In genomic region chr11:70111269-70112016, GRCh38 we compare ENCODE assay signal across 10 cellular contexts. TPM values are rescaled to one million over a fixed set of nuclear protein-coding genes. Genes with fewer than 3 reads are reported as not detected.
DNase-seq lines count a peak whose midpoint lies in the region; ATAC-seq, FAIRE-seq and TF ChIP-seq lines count a peak whose summit lies in the region.
"Had no signal": no experiment of that assay in that cellular context is flagged by ENCODE, and none has a peak within 500 bp of the region (broad histone marks: within the 10 kb centered on the region; RNA-seq: fewer than 3 reads in every experiment).

No MANE protein-coding gene starts in this region.

- H3K9me3 ChIP-seq in adrenal gland (replicated peaks in 1 of 3) (no peaks in the 10 kb centered on the region), left lung (no peaks in the 10 kb centered on the region)

- 51 to 58% (median 56%) methylated on average over 28 to 29 of the region's 29 CpGs for WGBS in adrenal gland, 4 donors

- H3K36me3 ChIP-seq in adrenal gland (replicated peaks in 1 of 2) (no peaks in the 10 kb centered on the region), left lung (no peaks in the 10 kb centered on the region)

- TF ChIP-seq POLR2A in adrenal gland (IDR thresholded peaks at IDR 0.05), result no peak

- H3K27me3 ChIP-seq in adrenal gland (no peaks in the 10 kb centered on the region), left lung (no peaks in the 10 kb centered on the region)

- peak overlapping the region in 1 of 5 donors; percentile 35 for H3K27ac ChIP-seq in adrenal gland
- H3K27ac ChIP-seq in left lung, result no peak overlapping the region

- FAIRE-seq in HTR-8/SVneo (lab: Jason Lieb, UNC), result peak; percentile 82

- intact Hi-C loops in adrenal gland (cut with DNase I), result no loop called here
- intact Hi-C loops in left lung (cut with DNase I), result no loop called here

- H3K4me1 ChIP-seq in adrenal gland (replicated peaks in 1 of 2) (no peaks in the 10 kb centered on the region), left lung (no peaks in the 10 kb centered on the region)

- peak; percentile 55 for DNase-seq in AG08395 (ENCODE audit: low spot score)
- peak; percentile 78 for DNase-seq in HTR-8/SVneo (ENCODE audit: insufficient read length, low spot score)
- peak in 5 of 7 donors; percentile 28 to 57 (median 43) for DNase-seq in adrenal gland
- DNase-seq in left lung, result peak in 1 of 2 donors; percentile 54
- DNase-seq in activated CD8-positive, alpha-beta memory T cell treated with anti-CD3 and anti-CD28 coated beads for 24 hours, result no peak
- DNase-seq in cerebellum (ENCODE audit: low spot score), result no peak
- no peak for DNase-seq in putamen (ENCODE audit: low spot score)
- DNase-seq: activated CD8-positive, alpha-beta memory T cell treated with anti-CD3 and anti-CD28 coated beads, Interleukin-2, amount 50 U/mL, for 4 hours had no signal

- H3K4me3 ChIP-seq in adrenal gland (no peak overlapping the region), left lung (no peak overlapping the region)

- ATAC-seq in left lung (peak; percentile 38), HG03045 (IDR thresholded peaks at IDR 0.05; ENCODE audit: unreplicated experiment) (no peak)

- TF ChIP-seq CTCF in adrenal gland (IDR thresholded peaks at IDR 0.05), result no peak
- no peak for TF ChIP-seq CTCF in left lung (IDR thresholded peaks at IDR 0.05)

RNA-seq across cellular contexts. Expression of gene ANO1, which starts 33.3 kb away (rescaled TPM):
- total RNA-seq in adrenal gland, result 1 to 10 TPM in 7 of 8 donors, under 1 TPM in 1; 0.67 to 6.7 (median 2.2) TPM
- polyA plus RNA-seq in adrenal gland, result 1 to 10 TPM; 1.8 to 3.9 (median 3.1) TPM
- total RNA-seq in left lung, result 1 to 10 TPM; 4.9 to 6.2 TPM
- 8.4 TPM for total RNA-seq in cerebellum
- total RNA-seq: lung microvascular endothelial cell had no signal

Comparison
In these comparisons a context has a peak if more than half of its experiments do, and no peak if none do; other contexts are left out.
1. DNase-seq: peak in AG08395 (single experiment), HTR-8/SVneo (single experiment) and adrenal gland (5 of 7); none in activated CD8-positive, alpha-beta memory T cell treated with anti-CD3 and anti-CD28 coated beads for 24 hours (single experiment), cerebellum (single experiment) and putamen (single experiment).